ENCODE assay signal across 9 cellular contexts in the genomic region with DNA sequence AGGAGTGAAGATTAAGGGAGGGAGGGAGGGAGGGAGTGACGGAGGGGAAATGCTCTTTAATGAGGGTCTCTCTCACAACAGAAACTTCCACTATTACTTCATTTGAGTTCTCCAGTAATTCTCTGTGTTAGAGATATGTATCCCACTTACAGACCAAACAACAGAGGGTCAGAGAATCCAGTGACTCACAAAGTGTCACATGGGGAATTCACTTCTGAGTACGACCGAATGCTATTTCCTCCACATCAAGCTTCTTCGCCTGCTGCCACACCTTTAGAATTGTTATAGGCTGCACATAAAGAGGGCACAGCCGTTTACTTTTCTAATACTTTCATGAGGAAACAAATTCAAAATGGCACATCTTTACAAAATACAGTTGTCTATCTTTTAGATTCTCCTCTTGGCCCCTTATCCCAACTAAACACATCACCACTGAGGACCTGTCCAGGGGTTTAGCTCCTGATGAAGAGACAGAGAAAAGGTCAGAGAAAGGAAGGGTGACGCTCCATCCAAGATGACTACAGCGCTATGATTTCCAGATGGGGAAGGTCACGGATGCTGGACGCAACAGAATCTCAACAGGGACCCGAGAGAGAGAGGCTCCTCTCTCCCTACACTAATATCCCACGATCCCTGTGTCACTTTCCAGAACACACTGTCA.
DNase-seq lines count a peak whose midpoint lies in the region; ATAC-seq and TF ChIP-seq lines count a peak whose summit lies in the region.
"Had no signal": no experiment of that assay in that cellular context is flagged by ENCODE, and none has a peak within 500 bp of the region (broad histone marks: within the 10 kb centered on the region; RNA-seq: fewer than 3 reads in every experiment).

No MANE protein-coding gene starts in this region.

- no peaks in the 10 kb centered on the region for H3K9me3 ChIP-seq in SJSA1 (replicated peaks)

- peak; percentile 91 for DNase-seq in Daoy (ENCODE audit: low read depth)
- peak; percentile 54 to 60 for DNase-seq in SJSA1 (ENCODE audit: low read depth in 1 of 2, low spot score in 2 of 2)
- DNase-seq in fibroblast of pulmonary artery (ENCODE audit: low read depth), result peak; percentile 90
- DNase-seq in renal cortical epithelial cell (ENCODE audit: low read depth), result peak; percentile 82
- DNase-seq in T-helper 2 cell treated with Interferon-gamma antibody and Interleukin-4, amounts not matched to agents 5 μg/mL and 100 μg/mL, for 36 hours (ENCODE audit: low spot score), result no peak
- DNase-seq in activated naive CD4-positive, alpha-beta T cell treated with Interleukin-2 at 50 U/mL for 16 hours, result no peak
- DNase-seq: retina had no signal

- ATAC-seq in GM19324 (IDR thresholded peaks at IDR 0.05; ENCODE audit: low FRiP score, unreplicated experiment), result no peak
- no peak for ATAC-seq in HG03342 (IDR thresholded peaks at IDR 0.05; ENCODE audit: unreplicated experiment)

- no peaks in the 10 kb centered on the region for H3K27me3 ChIP-seq in SJSA1 (replicated peaks)

- peaks cover 68% of the 10 kb centered on the region for H3K4me1 ChIP-seq in SJSA1 (replicated peaks)

- no peaks in the 10 kb centered on the region for H3K36me3 Mint-ChIP-seq in T-helper 2 cell treated with Interferon-gamma antibody and Interleukin-4, amounts not matched to agents 5 μg/mL and 100 μg/mL, for 36 hours (ENCODE audit: low read depth)

- H3K9me3 Mint-ChIP-seq in T-helper 2 cell treated with Interferon-gamma antibody and Interleukin-4, amounts not matched to agents 5 μg/mL and 100 μg/mL, for 36 hours, result no peaks in the 10 kb centered on the region

- H3K27me3 Mint-ChIP-seq in T-helper 2 cell treated with Interferon-gamma antibody and Interleukin-4, amounts not matched to agents 5 μg/mL and 100 μg/mL, for 36 hours (ENCODE audit: low read depth), result peaks cover 5% of the 10 kb centered on the region

- no peaks in the 10 kb centered on the region for H3K36me3 ChIP-seq in SJSA1

- H3K4me3 Mint-ChIP-seq in T-helper 2 cell treated with Interferon-gamma antibody and Interleukin-4, amounts not matched to agents 5 μg/mL and 100 μg/mL, for 36 hours, result no peak overlapping the region

- TF ChIP-seq CTCF in fibroblast of pulmonary artery (IDR thresholded peaks at IDR 0.05; ENCODE audit: low read length, missing control alignments), result no peak

- no peak overlapping the region for H3K27ac Mint-ChIP-seq in T-helper 2 cell treated with Interferon-gamma antibody and Interleukin-4, amounts not matched to agents 5 μg/mL and 100 μg/mL, for 36 hours

- peaks cover 38% of the 10 kb centered on the region for H3K4me1 Mint-ChIP-seq in T-helper 2 cell treated with Interferon-gamma antibody and Interleukin-4, amounts not matched to agents 5 μg/mL and 100 μg/mL, for 36 hours (ENCODE audit: low read depth)

- H3K4me3 ChIP-seq in SJSA1 (no peak overlapping the region), fibroblast of pulmonary artery (replicated peaks; ENCODE audit: low read depth, low read length) (no peak overlapping the region)

- H3K27ac ChIP-seq in SJSA1, result peak overlapping the region; percentile 61

Comparison
In these comparisons a context has a peak if more than half of its experiments do, and no peak if none do; other contexts are left out.
1. DNase-seq: peak in Daoy (single experiment), SJSA1 (2 of 2), fibroblast of pulmonary artery (single experiment) and renal cortical epithelial cell (single experiment); none in T-helper 2 cell treated with Interferon-gamma antibody and Interleukin-4, amounts not matched to agents 5 μg/mL and 100 μg/mL, for 36 hours (single experiment) and activated naive CD4-positive, alpha-beta T cell treated with Interleukin-2 at 50 U/mL for 16 hours (single experiment).